Comparison of ENCODE assay signal across 1 cellular context in genomic region chr3:76965122-76965725, GRCh38.
TF ChIP-seq lines count a peak whose summit lies in the region.

No MANE protein-coding gene starts in this region.

TF ChIP-seq in HepG2, 621 proteins besides CTCF, POLR2A, EP300 and RAD21 (continued from another document and continues in another):
- TF ChIP-seq MTA3 (CRISPR knock-in tag; IDR thresholded peaks at IDR 0.05) (no peak), SATB2 (CRISPR knock-in tag; IDR thresholded peaks at IDR 0.05) (no peak), ZNF792 (CRISPR knock-in tag; IDR thresholded peaks at IDR 0.05) (no peak), THAP9 (CRISPR knock-in tag; IDR thresholded peaks at IDR 0.05; ENCODE audit: borderline replicate concordance) (no peak), ATF7 (IDR thresholded peaks at IDR 0.05) (no peak), ATF7 (CRISPR knock-in tag; IDR thresholded peaks at IDR 0.05) (no peak), MZF1 (CRISPR knock-in tag; IDR thresholded peaks at IDR 0.05; ENCODE audit: borderline replicate concordance) (no peak), GLMP (CRISPR knock-in tag; IDR thresholded peaks at IDR 0.05; ENCODE audit: borderline replicate concordance) (no peak), GZF1 (CRISPR knock-in tag; IDR thresholded peaks at IDR 0.05) (no peak), RBFOX2 (IDR thresholded peaks at IDR 0.05; ENCODE audit: low read depth, low read length) (no peak), HMG20B (CRISPR knock-in tag; conservative IDR thresholded peaks at IDR 0.05) (no peak), ZNF207 (IDR thresholded peaks at IDR 0.05; ENCODE audit: borderline replicate concordance) (no peak), RELA (CRISPR knock-in tag; IDR thresholded peaks at IDR 0.05) (no peak), SIN3A (IDR thresholded peaks at IDR 0.05; ENCODE audit: borderline replicate concordance, low read depth, low read length) (no peak), DMAP1 (CRISPR knock-in tag; IDR thresholded peaks at IDR 0.05) (no peak), JARID2 (CRISPR knock-in tag; IDR thresholded peaks at IDR 0.05; ENCODE audit: insufficient replicate concordance) (no peak), DR1 (CRISPR knock-in tag; IDR thresholded peaks at IDR 0.05) (no peak), FOXK1 (CRISPR knock-in tag; IDR thresholded peaks at IDR 0.05; ENCODE audit: borderline replicate concordance, low read depth) (0 out of 2 replicates have a peak, but pooled peaks have one; percentile 18), ZNF343 (CRISPR knock-in tag; IDR thresholded peaks at IDR 0.05) (no peak), STAG1 (CRISPR knock-in tag; IDR thresholded peaks at IDR 0.05) (no peak), SMAD3 (CRISPR knock-in tag; IDR thresholded peaks at IDR 0.05) (no peak), PRDM15 (CRISPR knock-in tag; IDR thresholded peaks at IDR 0.05) (no peak), ZNF557 (CRISPR knock-in tag; IDR thresholded peaks at IDR 0.05) (no peak), ZNF567 (CRISPR knock-in tag; IDR thresholded peaks at IDR 0.05; ENCODE audit: borderline replicate concordance) (no peak), ZNF414 (CRISPR knock-in tag; IDR thresholded peaks at IDR 0.05) (no peak), ZNF256 (CRISPR knock-in tag; conservative IDR thresholded peaks at IDR 0.05) (no peak), ZNF354B (CRISPR knock-in tag; IDR thresholded peaks at IDR 0.05) (no peak), ZNF446 (CRISPR knock-in tag; IDR thresholded peaks at IDR 0.05) (no peak), ZNF75D (CRISPR knock-in tag; IDR thresholded peaks at IDR 0.05; ENCODE audit: borderline replicate concordance) (no peak), ZNF280D (CRISPR knock-in tag; IDR thresholded peaks at IDR 0.05) (no peak), RARG (CRISPR knock-in tag; IDR thresholded peaks at IDR 0.05; ENCODE audit: low read depth) (no peak), FOXP1 (IDR thresholded peaks at IDR 0.05) (no peak), FOXP1 (CRISPR knock-in tag; IDR thresholded peaks at IDR 0.05) (peak; percentile 15; the same call in 1 of the 2 replicates), POGZ (CRISPR knock-in tag; IDR thresholded peaks at IDR 0.05) (peak; percentile 81), ESRRA (CRISPR knock-in tag; IDR thresholded peaks at IDR 0.05; ENCODE audit: low read depth) (no peak), KLF9 (CRISPR knock-in tag; IDR thresholded peaks at IDR 0.05; ENCODE audit: low read depth) (no peak), NR2F2 (IDR thresholded peaks at IDR 0.05; ENCODE audit: borderline replicate concordance, low read depth) (no peak), BORCS8-MEF2B (CRISPR knock-in tag; IDR thresholded peaks at IDR 0.05) (no peak), TP53 (CRISPR knock-in tag; conservative IDR thresholded peaks at IDR 0.05) (no peak), HOXD1 (CRISPR knock-in tag; IDR thresholded peaks at IDR 0.05) (no peak), ZNF644 (CRISPR knock-in tag; IDR thresholded peaks at IDR 0.05; ENCODE audit: low read depth) (0 out of 2 replicates have a peak, but pooled peaks have one; percentile 33), ZNF234 (CRISPR knock-in tag; conservative IDR thresholded peaks at IDR 0.05) (no peak), ZFP62 (CRISPR knock-in tag; IDR thresholded peaks at IDR 0.05) (no peak), ZNF556 (CRISPR knock-in tag; IDR thresholded peaks at IDR 0.05; ENCODE audit: borderline replicate concordance) (peak; percentile 73; the same call in 1 of the 2 replicates), ZNF512B (CRISPR knock-in tag; IDR thresholded peaks at IDR 0.05; ENCODE audit: borderline replicate concordance) (no peak), RXRA (CRISPR knock-in tag; IDR thresholded peaks at IDR 0.05) (no peak), EED (CRISPR knock-in tag; IDR thresholded peaks at IDR 0.05) (no peak), HNF1B (CRISPR knock-in tag; IDR thresholded peaks at IDR 0.05) (peak; percentile 40; the same call in 1 of the 2 replicates), NFIC (IDR thresholded peaks at IDR 0.05; ENCODE audit: low read length) (no peak), SNAPC2 (CRISPR knock-in tag; IDR thresholded peaks at IDR 0.05) (no peak), SCMH1 (CRISPR knock-in tag; IDR thresholded peaks at IDR 0.05; ENCODE audit: borderline replicate concordance) (no peak), ZBTB7A (CRISPR knock-in tag; IDR thresholded peaks at IDR 0.05) (no peak), EHMT2 (IDR thresholded peaks at IDR 0.05; ENCODE audit: borderline replicate concordance, low read depth, low read length) (no peak), TRAFD1 (CRISPR knock-in tag; IDR thresholded peaks at IDR 0.05; ENCODE audit: borderline replicate concordance) (no peak)
